ENCODE assay signal across 24 cellular contexts in genomic region chr2:95001117-95001551, GRCh38. TPM values are rescaled to one million over a fixed set of nuclear protein-coding genes. Genes with fewer than 3 reads are reported as not detected.
A peak's percentile ranks its signal among the peaks of the same experiment; 100 is the strongest.
DNase-seq lines count a peak whose midpoint lies in the region; ATAC-seq, FAIRE-seq and TF ChIP-seq lines count a peak whose summit lies in the region.
"Had no signal": no experiment of that assay in that cellular context is flagged by ENCODE, and none has a peak within 500 bp of the region (broad histone marks: within the 10 kb centered on the region; RNA-seq: fewer than 3 reads in every experiment).

No MANE protein-coding gene starts in this region.

- 70 to 84% methylated on average over 5 of the region's 5 CpGs for WGBS in sigmoid colon, 2 donors

- TF ChIP-seq EP300 in sigmoid colon (IDR thresholded peaks at IDR 0.05) = no peak

- H3K4me1 Mint-ChIP-seq in glutamatergic neuron (ENCODE audit: low read depth, unreplicated experiment) = peaks cover 17% of the 10 kb centered on the region

- POLR2A ChIA-PET in HEK293 (lab: Yijun Ruan, JAX) = no interaction called here

- intact Hi-C loops in sigmoid colon (cut with DNase I) = no loop called here

- no peaks in the 10 kb centered on the region for H3K36me3 Mint-ChIP-seq in glutamatergic neuron (ENCODE audit: unreplicated experiment)

- peak; percentile 31 for FAIRE-seq in HTR-8/SVneo (lab: Jason Lieb, UNC)
- FAIRE-seq: GM12891, RCC 7860 had no signal

- peaks cover 6% of the 10 kb centered on the region for H3K27me3 Mint-ChIP-seq in glutamatergic neuron (ENCODE audit: unreplicated experiment)

- H3K27ac ChIP-seq in HEK293 (ENCODE audit: extremely low read depth, low read depth, low read length) = no peak overlapping the region
- no peak overlapping the region for H3K27ac ChIP-seq in sigmoid colon
- H3K27ac ChIP-seq: SK-N-MC had no signal

- no peak overlapping the region for H3K27ac Mint-ChIP-seq in glutamatergic neuron (ENCODE audit: unreplicated experiment)
- H3K27ac Mint-ChIP-seq: CD4-positive, CD25-positive, alpha-beta regulatory T cell had no signal

- CTCF ChIA-PET in HEK293 (lab: Yijun Ruan, JAX) = interaction anchor here (1.4 kb wide), 1 partner anchor 15 kb away, joined by 5 read pairs; no protein-coding TSS in a partner anchor

- no peaks in the 10 kb centered on the region for H3K36me3 ChIP-seq in HEK293 (ENCODE audit: control insufficient read depth in 2 of 2, insufficient read depth in 1 of 2, low read length in 2 of 2)
- no peaks in the 10 kb centered on the region for H3K36me3 ChIP-seq in sigmoid colon
- H3K36me3 ChIP-seq in HAP-1 (replicated peaks) = no peaks in the 10 kb centered on the region

- H3K4me3 ChIP-seq in HEK293 (ENCODE audit: low read depth, low read length) (no peak overlapping the region), sigmoid colon (no peak overlapping the region), HAP-1 (no peak overlapping the region)
- H3K4me3 ChIP-seq: SK-N-MC had no signal

- peaks cover 2% of the 10 kb centered on the region for H3K9me3 Mint-ChIP-seq in glutamatergic neuron (ENCODE audit: unreplicated experiment)
- H3K9me3 Mint-ChIP-seq: CD4-positive, CD25-positive, alpha-beta regulatory T cell had no signal

- no peak overlapping the region for H3K4me3 Mint-ChIP-seq in glutamatergic neuron (ENCODE audit: unreplicated experiment)
- H3K4me3 Mint-ChIP-seq: CD4-positive, CD25-positive, alpha-beta regulatory T cell had no signal

- H3K4me1 ChIP-seq in HEK293 (ENCODE audit: control insufficient read depth, insufficient read depth, low read length) (no peaks in the 10 kb centered on the region), sigmoid colon (peaks cover 0 to 8% (median 2%) of the 10 kb centered on the region in 4 donors), HAP-1 (no peaks in the 10 kb centered on the region)

- H3K27me3 ChIP-seq in sigmoid colon (peaks cover 0 to 31% (median 11%) of the 10 kb centered on the region in 3 donors), HAP-1 (ENCODE audit: low read depth) (no peaks in the 10 kb centered on the region)

- in situ Hi-C loops in HAP-1 (cut with MboI; ENCODE audit: low sequenced_read_pairs) = no loop called here

- TF ChIP-seq CTCF in HEK293 (tag by site-specific recombination; IDR thresholded peaks at IDR 0.05) = no peak
- no peak for TF ChIP-seq CTCF in glutamatergic neuron (IDR thresholded peaks at IDR 0.05; ENCODE audit: partially characterized antibody, unreplicated experiment)
- TF ChIP-seq CTCF in sigmoid colon (IDR thresholded peaks at IDR 0.05) = no peak

- H3K9me3 ChIP-seq in HEK293 (ENCODE audit: control insufficient read depth, insufficient read depth, low read depth, low read length) (no peaks in the 10 kb centered on the region), sigmoid colon (no peaks in the 10 kb centered on the region), HAP-1 (no peaks in the 10 kb centered on the region)

- ATAC-seq in GM21515 (IDR thresholded peaks at IDR 0.05; ENCODE audit: unreplicated experiment) = no peak

- no peak for DNase-seq in HTR-8/SVneo (ENCODE audit: insufficient read length, low spot score)
- peak; percentile 10 for DNase-seq in glutamatergic neuron
- peak; percentile 53 for DNase-seq in sigmoid colon
- no peak for DNase-seq in HAP-1 (ENCODE audit: low spot score in 2 of 2)
- no peak for DNase-seq in GF-D8 (lab: John Stamatoyannopoulos, UW)
- DNase-seq: CD4-positive, CD25-positive, alpha-beta regulatory T cell; DMS79 treated with DMSO at 0.1 percent for 48 hours; H7; KG1; NCI-H1105; NCI-H146; NCI-H2029; NCI-H2227 treated with DMSO at 0.1 percent for 48 hours; NCI-H510A; NCI-H82; OCI-M1; SHP77 had no signal

- no peak for TF ChIP-seq POLR2A in sigmoid colon (IDR thresholded peaks at IDR 0.05)

TF ChIP-seq in HEK293, 187 proteins besides CTCF, POLR2A, EP300 and RAD21:
- TF ChIP-seq ZNF138 (tag by site-specific recombination; IDR thresholded peaks at IDR 0.05; ENCODE audit: borderline replicate concordance) (no peak), ZIC2 (tag by site-specific recombination; IDR thresholded peaks at IDR 0.05) (peak; percentile 59), EGR2 (tag by site-specific recombination; IDR thresholded peaks at IDR 0.05; ENCODE audit: low read depth) (0 out of 2 replicates have a peak, but pooled peaks have one; percentile 24)

RNA-seq across cellular contexts. Expression of gene MAL, which starts 24.4 kb away (rescaled TPM):
- 9.0 TPM for total RNA-seq in glutamatergic neuron (ENCODE audit: unreplicated experiment)
- 10 to 100 TPM in 3 of 4 donors, 1 to 10 TPM in 1; 7.6 to 28.9 (median 15.9) TPM for total RNA-seq in sigmoid colon
- 1 to 10 TPM in 2 of 3 donors, under 1 TPM in 1; 0.69 to 8.4 (median 7.4) TPM for polyA plus RNA-seq in sigmoid colon
- total RNA-seq: HT1080 had no signal
- polyA plus RNA-seq: BJ had no signal

Comparison
In these comparisons a context has a peak if more than half of its experiments do, and no peak if none do; other contexts are left out.
1. DNase-seq: peak in glutamatergic neuron (single experiment) and sigmoid colon (single experiment); none in HTR-8/SVneo (single experiment), HAP-1 (0 of 2) and GF-D8 (single experiment).